1 cellular context compared by ENCODE assay signal in the genomic region with DNA sequence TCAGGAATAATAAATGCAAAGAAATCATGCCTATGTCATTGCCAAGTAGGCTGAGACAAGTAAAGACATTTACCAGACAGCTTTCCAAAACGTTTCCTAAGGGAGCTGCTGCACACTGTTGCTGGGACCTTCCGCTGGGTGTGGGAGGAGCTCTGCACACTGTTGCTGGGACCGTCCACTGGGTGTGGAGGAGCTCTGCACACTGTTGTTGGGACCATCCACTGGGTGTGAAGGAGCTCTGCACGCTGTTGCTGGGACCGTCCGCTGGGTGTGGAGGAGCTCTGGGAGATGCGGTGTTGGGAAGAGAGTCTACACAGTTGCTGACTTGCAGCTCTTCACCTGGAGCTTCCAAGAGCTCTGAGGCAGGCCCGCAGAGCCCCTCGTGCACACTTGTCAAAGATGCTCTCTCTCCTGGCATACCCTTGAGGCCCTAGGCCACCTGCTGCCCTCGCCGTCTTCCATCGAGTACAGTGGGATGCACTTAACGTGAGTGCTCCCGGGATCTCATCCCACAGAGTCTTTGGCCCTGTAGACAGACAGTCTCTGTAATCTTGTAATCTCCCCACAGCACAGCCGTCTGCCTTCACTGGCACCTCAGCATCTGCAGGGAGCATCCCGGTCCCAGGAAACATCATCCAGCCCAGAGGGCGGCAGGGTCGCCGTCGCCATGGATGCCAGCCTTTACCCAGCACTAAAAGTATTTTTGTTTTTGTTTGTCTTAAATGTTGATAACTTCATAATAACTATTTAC.
A peak's percentile ranks its signal among the peaks of the same experiment; 100 is the strongest.
TF ChIP-seq lines count a peak whose summit lies in the region.

No MANE protein-coding gene starts in this region.

TF ChIP-seq in SK-N-SH, 30 proteins besides CTCF, POLR2A, EP300 and RAD21 (continued from another document):
- TF ChIP-seq JUND (IDR thresholded peaks at IDR 0.05) (no peak), TCF12 (IDR thresholded peaks at IDR 0.05) (no peak), TEAD4 (IDR thresholded peaks at IDR 0.05; ENCODE audit: borderline replicate concordance, insufficient read depth) (no peak), MEF2A (IDR thresholded peaks at IDR 0.05; ENCODE audit: borderline replicate concordance, low read depth) (no peak), GATA2 (CRISPR knock-in tag; IDR thresholded peaks at IDR 0.05) (peak; percentile 92), EZH2phosphoT487 (IDR thresholded peaks at IDR 0.05; ENCODE audit: borderline replicate concordance, low read depth) (no peak)
- TF ChIP-seq, protein P1, sequence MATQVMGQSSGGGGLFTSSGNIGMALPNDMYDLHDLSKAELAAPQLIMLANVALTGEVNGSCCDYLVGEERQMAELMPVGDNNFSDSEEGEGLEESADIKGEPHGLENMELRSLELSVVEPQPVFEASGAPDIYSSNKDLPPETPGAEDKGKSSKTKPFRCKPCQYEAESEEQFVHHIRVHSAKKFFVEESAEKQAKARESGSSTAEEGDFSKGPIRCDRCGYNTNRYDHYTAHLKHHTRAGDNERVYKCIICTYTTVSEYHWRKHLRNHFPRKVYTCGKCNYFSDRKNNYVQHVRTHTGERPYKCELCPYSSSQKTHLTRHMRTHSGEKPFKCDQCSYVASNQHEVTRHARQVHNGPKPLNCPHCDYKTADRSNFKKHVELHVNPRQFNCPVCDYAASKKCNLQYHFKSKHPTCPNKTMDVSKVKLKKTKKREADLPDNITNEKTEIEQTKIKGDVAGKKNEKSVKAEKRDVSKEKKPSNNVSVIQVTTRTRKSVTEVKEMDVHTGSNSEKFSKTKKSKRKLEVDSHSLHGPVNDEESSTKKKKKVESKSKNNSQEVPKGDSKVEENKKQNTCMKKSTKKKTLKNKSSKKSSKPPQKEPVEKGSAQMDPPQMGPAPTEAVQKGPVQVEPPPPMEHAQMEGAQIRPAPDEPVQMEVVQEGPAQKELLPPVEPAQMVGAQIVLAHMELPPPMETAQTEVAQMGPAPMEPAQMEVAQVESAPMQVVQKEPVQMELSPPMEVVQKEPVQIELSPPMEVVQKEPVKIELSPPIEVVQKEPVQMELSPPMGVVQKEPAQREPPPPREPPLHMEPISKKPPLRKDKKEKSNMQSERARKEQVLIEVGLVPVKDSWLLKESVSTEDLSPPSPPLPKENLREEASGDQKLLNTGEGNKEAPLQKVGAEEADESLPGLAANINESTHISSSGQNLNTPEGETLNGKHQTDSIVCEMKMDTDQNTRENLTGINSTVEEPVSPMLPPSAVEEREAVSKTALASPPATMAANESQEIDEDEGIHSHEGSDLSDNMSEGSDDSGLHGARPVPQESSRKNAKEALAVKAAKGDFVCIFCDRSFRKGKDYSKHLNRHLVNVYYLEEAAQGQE (IDR thresholded peaks at IDR 0.05; ENCODE audit: low read depth, low read length) = no peak
- TF ChIP-seq, protein P2, sequence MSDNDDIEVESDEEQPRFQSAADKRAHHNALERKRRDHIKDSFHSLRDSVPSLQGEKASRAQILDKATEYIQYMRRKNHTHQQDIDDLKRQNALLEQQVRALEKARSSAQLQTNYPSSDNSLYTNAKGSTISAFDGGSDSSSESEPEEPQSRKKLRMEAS (IDR thresholded peaks at IDR 0.05; ENCODE audit: low read depth) = no peak
